3 cellular contexts compared by ENCODE assay signal in genomic region chr16:53539759-53540718, GRCh38.
TF ChIP-seq lines count a peak whose summit lies in the region.
"Not testable (repeated sequence)": the region's sequence is repeated elsewhere in the genome, so short reads cannot be mapped to it uniquely, and the experiment has no call there.

No MANE protein-coding gene starts in this region.

TF ChIP-seq in A549, 52 proteins besides CTCF, POLR2A, EP300 and RAD21:
- 0 out of 2 replicates have a peak, but pooled peaks have one; percentile 12 for TF ChIP-seq ZC3H11A (IDR thresholded peaks at IDR 0.05)

TF ChIP-seq in K562, 482 proteins besides CTCF, POLR2A, EP300 and RAD21:
- 0 out of 2 replicates have a peak, but pooled peaks have one; percentile 14 for TF ChIP-seq CBFA2T2 (conservative IDR thresholded peaks at IDR 0.05)
TF ChIP-seq in K562: peak in this region for 1; not testable (repeated sequence) for 481.

TF ChIP-seq in HepG2, 621 proteins besides CTCF, POLR2A, EP300 and RAD21 (continues in another document):
- TF ChIP-seq HDAC1 (CRISPR knock-in tag; IDR thresholded peaks at IDR 0.05) (peak; percentile 26; the same call in 1 of the 2 replicates), ZNF430 (CRISPR knock-in tag; IDR thresholded peaks at IDR 0.05) (0 out of 2 replicates have a peak, but pooled peaks have one; percentile 37), BCL6 (CRISPR knock-in tag; IDR thresholded peaks at IDR 0.05) (peak; percentile 75), ZNF609 (CRISPR knock-in tag; IDR thresholded peaks at IDR 0.05; ENCODE audit: borderline replicate concordance) (peak; percentile 41; the same call in 1 of the 2 replicates), ZNF766 (CRISPR knock-in tag; IDR thresholded peaks at IDR 0.05; ENCODE audit: borderline replicate concordance) (peak; percentile 33; the same call in 1 of the 2 replicates), CEBPB (IDR thresholded peaks at IDR 0.05; ENCODE audit: borderline replicate concordance, low read depth, low read length) (peak; percentile 46; the same call in 1 of the 2 replicates), ARNT2 (CRISPR knock-in tag; IDR thresholded peaks at IDR 0.05; ENCODE audit: low read depth) (0 out of 2 replicates have a peak, but pooled peaks have one; percentile 20), HMG20B (CRISPR knock-in tag; conservative IDR thresholded peaks at IDR 0.05) (0 out of 2 replicates have a peak, but pooled peaks have one; percentile 37), SAP130 (CRISPR knock-in tag; IDR thresholded peaks at IDR 0.05; ENCODE audit: low read depth) (peak; percentile 43; the same call in 1 of the 2 replicates), HNF1A (CRISPR knock-in tag; IDR thresholded peaks at IDR 0.05; ENCODE audit: borderline replicate concordance) (peak; percentile 26; the same call in 1 of the 2 replicates), TBX3 (IDR thresholded peaks at IDR 0.05; ENCODE audit: borderline replicate concordance) (peak; percentile 49; the same call in 1 of the 2 replicates), THRA (CRISPR knock-in tag; IDR thresholded peaks at IDR 0.05; ENCODE audit: borderline replicate concordance) (peak; percentile 38; the same call in 1 of the 2 replicates), ATF3 (CRISPR knock-in tag; IDR thresholded peaks at IDR 0.05) (0 out of 2 replicates have a peak, but pooled peaks have one; percentile 13), NR2F1 (CRISPR knock-in tag; IDR thresholded peaks at IDR 0.05) (peak; percentile 53 to 76; a peak in 2 of 4 replicates), ZGPAT (CRISPR knock-in tag; IDR thresholded peaks at IDR 0.05) (peak; percentile 72; the same call in 1 of the 2 replicates), ZMYM4 (CRISPR knock-in tag; IDR thresholded peaks at IDR 0.05) (peak; percentile 34; the same call in 1 of the 2 replicates), KLF16 (CRISPR knock-in tag; IDR thresholded peaks at IDR 0.05) (peak in 1 of 2 experiments; percentile 59; a peak in 1 of 4 replicates), SOX6 (CRISPR knock-in tag; IDR thresholded peaks at IDR 0.05) (peak; percentile 94), FOXP1 (CRISPR knock-in tag; IDR thresholded peaks at IDR 0.05) (peak; percentile 78), FOXA1 (CRISPR knock-in tag; IDR thresholded peaks at IDR 0.05) (peak; percentile 69), ESRRA (CRISPR knock-in tag; IDR thresholded peaks at IDR 0.05; ENCODE audit: low read depth) (peak; percentile 46; the same call in 1 of the 2 replicates), STAG1 (CRISPR knock-in tag; IDR thresholded peaks at IDR 0.05) (0 out of 2 replicates have a peak, but pooled peaks have one; percentile 4), FOXO1 (CRISPR knock-in tag; IDR thresholded peaks at IDR 0.05) (peak; percentile 62), ZNF614 (CRISPR knock-in tag; IDR thresholded peaks at IDR 0.05; ENCODE audit: borderline replicate concordance) (peak; percentile 40; the same call in 1 of the 2 replicates), CEBPG (CRISPR knock-in tag; IDR thresholded peaks at IDR 0.05) (peak; percentile 63), MIXL1 (CRISPR knock-in tag; IDR thresholded peaks at IDR 0.05) (peak; percentile 89), TBX2 (CRISPR knock-in tag; IDR thresholded peaks at IDR 0.05; ENCODE audit: borderline replicate concordance) (peak; percentile 35; the same call in 1 of the 2 replicates), TFE3 (CRISPR knock-in tag; IDR thresholded peaks at IDR 0.05) (peak; percentile 47; the same call in 1 of the 2 replicates), ZNF652 (CRISPR knock-in tag; IDR thresholded peaks at IDR 0.05; ENCODE audit: borderline replicate concordance, low read depth) (peak; percentile 89), FOXK2 (IDR thresholded peaks at IDR 0.05) (peak; percentile 70; the same call in 1 of the 2 replicates), ARID5B (CRISPR knock-in tag; IDR thresholded peaks at IDR 0.05) (peak; percentile 90), KLF11 (CRISPR knock-in tag; IDR thresholded peaks at IDR 0.05) (0 out of 2 replicates have a peak, but pooled peaks have one; percentile 35), TCF7 (IDR thresholded peaks at IDR 0.05; ENCODE audit: low read depth) (peak; percentile 36; the same call in 1 of the 2 replicates)
- TF ChIP-seq, protein P1, sequence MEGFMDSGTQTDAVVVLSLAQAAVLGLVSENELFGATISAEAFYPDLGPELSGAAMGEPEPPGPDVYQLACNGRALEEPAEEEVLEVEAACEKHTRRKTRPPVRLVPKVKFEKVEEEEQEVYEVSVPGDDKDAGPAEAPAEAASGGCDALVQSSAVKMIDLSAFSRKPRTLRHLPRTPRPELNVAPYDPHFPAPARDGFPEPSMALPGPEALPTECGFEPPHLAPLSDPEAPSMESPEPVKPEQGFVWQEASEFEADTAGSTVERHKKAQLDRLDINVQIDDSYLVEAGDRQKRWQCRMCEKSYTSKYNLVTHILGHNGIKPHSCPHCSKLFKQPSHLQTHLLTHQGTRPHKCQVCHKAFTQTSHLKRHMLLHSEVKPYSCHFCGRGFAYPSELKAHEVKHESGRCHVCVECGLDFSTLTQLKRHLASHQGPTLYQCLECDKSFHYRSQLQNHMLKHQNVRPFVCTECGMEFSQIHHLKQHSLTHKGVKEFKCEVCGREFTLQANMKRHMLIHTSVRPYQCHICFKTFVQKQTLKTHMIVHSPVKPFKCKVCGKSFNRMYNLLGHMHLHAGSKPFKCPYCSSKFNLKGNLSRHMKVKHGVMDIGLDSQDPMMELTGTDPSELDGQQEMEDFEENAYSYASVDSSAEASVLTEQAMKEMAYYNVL (CRISPR knock-in tag; IDR thresholded peaks at IDR 0.05; ENCODE audit: borderline replicate concordance), result peak; percentile 83
- not testable (repeated sequence) for TF ChIP-seq HNF1A (IDR thresholded peaks at IDR 0.05; ENCODE audit: low read depth); SOX6 (IDR thresholded peaks at IDR 0.05); FOXP1 (IDR thresholded peaks at IDR 0.05); FOXA1 (IDR thresholded peaks at IDR 0.05)
